ENCODE assay signal across 1 cellular context in the genomic region with DNA sequence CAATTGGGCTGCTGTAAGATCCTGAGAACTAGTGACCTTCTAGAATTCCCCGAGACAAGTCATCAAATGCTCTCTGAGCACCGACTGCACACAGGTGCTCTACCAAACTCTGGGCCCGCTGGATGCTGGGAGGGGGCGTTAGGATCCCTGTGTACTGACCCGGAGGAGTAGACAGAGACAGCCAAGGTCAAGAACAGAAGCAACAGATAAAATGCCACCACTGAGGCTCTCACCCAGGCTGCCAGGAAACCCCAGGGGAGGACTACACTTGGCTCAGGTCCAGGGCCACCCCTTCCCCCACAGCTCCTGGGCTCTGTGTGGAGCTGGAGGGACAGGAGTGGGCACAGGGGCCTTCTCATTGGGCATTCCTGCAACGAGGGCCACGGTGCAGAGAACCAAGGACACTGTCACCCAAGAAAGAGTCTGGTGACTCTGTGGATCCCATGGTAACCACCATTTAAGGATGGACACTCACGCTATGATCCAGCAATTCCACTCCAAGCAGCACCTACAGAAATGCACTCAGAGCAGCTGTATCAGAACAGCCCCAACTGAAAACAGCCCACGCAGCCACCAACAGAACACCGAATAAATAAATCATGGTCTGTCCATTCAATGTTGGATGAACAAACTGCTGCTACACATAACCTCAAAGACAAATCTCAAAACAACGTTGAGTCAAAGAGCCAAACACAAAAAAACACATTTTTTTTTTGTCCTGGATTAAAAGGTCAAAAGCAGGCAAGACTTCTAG.
TF ChIP-seq lines count a peak whose summit lies in the region.

No MANE protein-coding gene starts in this region.

TF ChIP-seq in GM12878, 131 proteins besides CTCF, POLR2A, EP300 and RAD21:
- TF ChIP-seq ESRRA (IDR thresholded peaks at IDR 0.05; ENCODE audit: low read length), result no peak; the same call in 1 of the 2 replicates
- 0 out of 2 replicates have a peak, but pooled peaks have one; percentile 12 for TF ChIP-seq EED (IDR thresholded peaks at IDR 0.05; ENCODE audit: low read depth)
- TF ChIP-seq, protein P1, sequence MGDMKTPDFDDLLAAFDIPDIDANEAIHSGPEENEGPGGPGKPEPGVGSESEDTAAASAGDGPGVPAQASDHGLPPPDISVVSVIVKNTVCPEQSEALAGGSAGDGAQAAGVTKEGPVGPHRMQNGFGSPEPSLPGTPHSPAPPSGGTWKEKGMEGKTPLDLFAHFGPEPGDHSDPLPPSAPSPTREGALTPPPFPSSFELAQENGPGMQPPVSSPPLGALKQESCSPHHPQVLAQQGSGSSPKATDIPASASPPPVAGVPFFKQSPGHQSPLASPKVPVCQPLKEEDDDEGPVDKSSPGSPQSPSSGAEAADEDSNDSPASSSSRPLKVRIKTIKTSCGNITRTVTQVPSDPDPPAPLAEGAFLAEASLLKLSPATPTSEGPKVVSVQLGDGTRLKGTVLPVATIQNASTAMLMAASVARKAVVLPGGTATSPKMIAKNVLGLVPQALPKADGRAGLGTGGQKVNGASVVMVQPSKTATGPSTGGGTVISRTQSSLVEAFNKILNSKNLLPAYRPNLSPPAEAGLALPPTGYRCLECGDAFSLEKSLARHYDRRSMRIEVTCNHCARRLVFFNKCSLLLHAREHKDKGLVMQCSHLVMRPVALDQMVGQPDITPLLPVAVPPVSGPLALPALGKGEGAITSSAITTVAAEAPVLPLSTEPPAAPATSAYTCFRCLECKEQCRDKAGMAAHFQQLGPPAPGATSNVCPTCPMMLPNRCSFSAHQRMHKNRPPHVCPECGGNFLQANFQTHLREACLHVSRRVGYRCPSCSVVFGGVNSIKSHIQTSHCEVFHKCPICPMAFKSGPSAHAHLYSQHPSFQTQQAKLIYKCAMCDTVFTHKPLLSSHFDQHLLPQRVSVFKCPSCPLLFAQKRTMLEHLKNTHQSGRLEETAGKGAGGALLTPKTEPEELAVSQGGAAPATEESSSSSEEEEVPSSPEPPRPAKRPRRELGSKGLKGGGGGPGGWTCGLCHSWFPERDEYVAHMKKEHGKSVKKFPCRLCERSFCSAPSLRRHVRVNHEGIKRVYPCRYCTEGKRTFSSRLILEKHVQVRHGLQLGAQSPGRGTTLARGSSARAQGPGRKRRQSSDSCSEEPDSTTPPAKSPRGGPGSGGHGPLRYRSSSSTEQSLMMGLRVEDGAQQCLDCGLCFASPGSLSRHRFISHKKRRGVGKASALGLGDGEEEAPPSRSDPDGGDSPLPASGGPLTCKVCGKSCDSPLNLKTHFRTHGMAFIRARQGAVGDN (IDR thresholded peaks at IDR 0.05), result peak; percentile 30; the same call in 1 of the 2 replicates
- TF ChIP-seq CHD4 (IDR thresholded peaks at IDR 0.05), result no peak
- TF ChIP-seq SMARCA5 (IDR thresholded peaks at IDR 0.05), result no peak; the same call in 1 of the 2 replicates
- no peak for TF ChIP-seq HCFC1 (IDR thresholded peaks at IDR 0.05; ENCODE audit: low read length)
- no peak for TF ChIP-seq GABPA (IDR thresholded peaks at IDR 0.05; ENCODE audit: low read depth)
- TF ChIP-seq MEF2B (IDR thresholded peaks at IDR 0.05; ENCODE audit: partially characterized antibody, poor library complexity, severe bottlenecking), result peak; percentile 78
- 0 out of 2 replicates have a peak, but pooled peaks have one; percentile 34 for TF ChIP-seq TCF12 (IDR thresholded peaks at IDR 0.05; ENCODE audit: low read depth, low read length)
- TF ChIP-seq, protein P2, sequence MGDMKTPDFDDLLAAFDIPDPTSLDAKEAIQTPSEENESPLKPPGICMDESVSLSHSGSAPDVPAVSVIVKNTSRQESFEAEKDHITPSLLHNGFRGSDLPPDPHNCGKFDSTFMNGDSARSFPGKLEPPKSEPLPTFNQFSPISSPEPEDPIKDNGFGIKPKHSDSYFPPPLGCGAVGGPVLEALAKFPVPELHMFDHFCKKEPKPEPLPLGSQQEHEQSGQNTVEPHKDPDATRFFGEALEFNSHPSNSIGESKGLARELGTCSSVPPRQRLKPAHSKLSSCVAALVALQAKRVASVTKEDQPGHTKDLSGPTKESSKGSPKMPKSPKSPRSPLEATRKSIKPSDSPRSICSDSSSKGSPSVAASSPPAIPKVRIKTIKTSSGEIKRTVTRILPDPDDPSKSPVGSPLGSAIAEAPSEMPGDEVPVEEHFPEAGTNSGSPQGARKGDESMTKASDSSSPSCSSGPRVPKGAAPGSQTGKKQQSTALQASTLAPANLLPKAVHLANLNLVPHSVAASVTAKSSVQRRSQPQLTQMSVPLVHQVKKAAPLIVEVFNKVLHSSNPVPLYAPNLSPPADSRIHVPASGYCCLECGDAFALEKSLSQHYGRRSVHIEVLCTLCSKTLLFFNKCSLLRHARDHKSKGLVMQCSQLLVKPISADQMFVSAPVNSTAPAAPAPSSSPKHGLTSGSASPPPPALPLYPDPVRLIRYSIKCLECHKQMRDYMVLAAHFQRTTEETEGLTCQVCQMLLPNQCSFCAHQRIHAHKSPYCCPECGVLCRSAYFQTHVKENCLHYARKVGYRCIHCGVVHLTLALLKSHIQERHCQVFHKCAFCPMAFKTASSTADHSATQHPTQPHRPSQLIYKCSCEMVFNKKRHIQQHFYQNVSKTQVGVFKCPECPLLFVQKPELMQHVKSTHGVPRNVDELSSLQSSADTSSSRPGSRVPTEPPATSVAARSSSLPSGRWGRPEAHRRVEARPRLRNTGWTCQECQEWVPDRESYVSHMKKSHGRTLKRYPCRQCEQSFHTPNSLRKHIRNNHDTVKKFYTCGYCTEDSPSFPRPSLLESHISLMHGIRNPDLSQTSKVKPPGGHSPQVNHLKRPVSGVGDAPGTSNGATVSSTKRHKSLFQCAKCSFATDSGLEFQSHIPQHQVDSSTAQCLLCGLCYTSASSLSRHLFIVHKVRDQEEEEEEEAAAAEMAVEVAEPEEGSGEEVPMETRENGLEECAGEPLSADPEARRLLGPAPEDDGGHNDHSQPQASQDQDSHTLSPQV (IDR thresholded peaks at IDR 0.05), result peak; percentile 25; the same call in 1 of the 2 replicates
- peak; percentile 60 for TF ChIP-seq SMAD1 (IDR thresholded peaks at IDR 0.05; ENCODE audit: low read depth, partially characterized antibody)
- TF ChIP-seq IRF4 (IDR thresholded peaks at IDR 0.05; ENCODE audit: low read depth, low read length), result 0 out of 2 replicates have a peak, but pooled peaks have one; percentile 5
- TF ChIP-seq STAT1 (conservative IDR thresholded peaks at IDR 0.05), result 0 out of 2 replicates have a peak, but pooled peaks have one; percentile 15
- no peak for TF ChIP-seq ZNF217 (IDR thresholded peaks at IDR 0.05)
- TF ChIP-seq PAX5 (IDR thresholded peaks at IDR 0.05; ENCODE audit: borderline replicate concordance, low read depth, low read length), result 0 out of 2 replicates have a peak, but pooled peaks have one; percentile 24
- TF ChIP-seq ASH2L (IDR thresholded peaks at IDR 0.05; ENCODE audit: borderline replicate concordance, low read depth), result 0 out of 2 replicates have a peak, but pooled peaks have one; percentile 12
- TF ChIP-seq MYC (IDR thresholded peaks at IDR 0.05; ENCODE audit: insufficient read depth, insufficient read length, insufficient replicate concordance, low read length, severe bottlenecking), result peak; percentile 16
- no peak for TF ChIP-seq CREB1 (IDR thresholded peaks at IDR 0.05; ENCODE audit: low read depth)
- TF ChIP-seq, protein P3, sequence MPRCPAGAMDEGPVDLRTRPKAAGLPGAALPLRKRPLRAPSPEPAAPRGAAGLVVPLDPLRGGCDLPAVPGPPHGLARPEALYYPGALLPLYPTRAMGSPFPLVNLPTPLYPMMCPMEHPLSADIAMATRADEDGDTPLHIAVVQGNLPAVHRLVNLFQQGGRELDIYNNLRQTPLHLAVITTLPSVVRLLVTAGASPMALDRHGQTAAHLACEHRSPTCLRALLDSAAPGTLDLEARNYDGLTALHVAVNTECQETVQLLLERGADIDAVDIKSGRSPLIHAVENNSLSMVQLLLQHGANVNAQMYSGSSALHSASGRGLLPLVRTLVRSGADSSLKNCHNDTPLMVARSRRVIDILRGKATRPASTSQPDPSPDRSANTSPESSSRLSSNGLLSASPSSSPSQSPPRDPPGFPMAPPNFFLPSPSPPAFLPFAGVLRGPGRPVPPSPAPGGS (IDR thresholded peaks at IDR 0.05; ENCODE audit: borderline replicate concordance, insufficient read depth, low read depth, low read length, poor library complexity, severe bottlenecking), result peak; percentile 9
- TF ChIP-seq ZNF24 (IDR thresholded peaks at IDR 0.05), result no peak
- no peak for TF ChIP-seq ZBED1 (IDR thresholded peaks at IDR 0.05; ENCODE audit: borderline replicate concordance)
- TF ChIP-seq JUND (IDR thresholded peaks at IDR 0.05; ENCODE audit: low read depth, low read length), result no peak
- 0 out of 2 replicates have a peak, but pooled peaks have one; percentile 10 for TF ChIP-seq NBN (IDR thresholded peaks at IDR 0.05)
- TF ChIP-seq SP1 (IDR thresholded peaks at IDR 0.05; ENCODE audit: low read depth, low read length), result peak; percentile 2
- no peak for TF ChIP-seq FOS (IDR thresholded peaks at IDR 0.05; ENCODE audit: borderline replicate concordance, extremely low read depth, insufficient read length)
- TF ChIP-seq, protein P4, sequence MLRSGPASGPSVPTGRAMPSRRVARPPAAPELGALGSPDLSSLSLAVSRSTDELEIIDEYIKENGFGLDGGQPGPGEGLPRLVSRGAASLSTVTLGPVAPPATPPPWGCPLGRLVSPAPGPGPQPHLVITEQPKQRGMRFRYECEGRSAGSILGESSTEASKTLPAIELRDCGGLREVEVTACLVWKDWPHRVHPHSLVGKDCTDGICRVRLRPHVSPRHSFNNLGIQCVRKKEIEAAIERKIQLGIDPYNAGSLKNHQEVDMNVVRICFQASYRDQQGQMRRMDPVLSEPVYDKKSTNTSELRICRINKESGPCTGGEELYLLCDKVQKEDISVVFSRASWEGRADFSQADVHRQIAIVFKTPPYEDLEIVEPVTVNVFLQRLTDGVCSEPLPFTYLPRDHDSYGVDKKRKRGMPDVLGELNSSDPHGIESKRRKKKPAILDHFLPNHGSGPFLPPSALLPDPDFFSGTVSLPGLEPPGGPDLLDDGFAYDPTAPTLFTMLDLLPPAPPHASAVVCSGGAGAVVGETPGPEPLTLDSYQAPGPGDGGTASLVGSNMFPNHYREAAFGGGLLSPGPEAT (IDR thresholded peaks at IDR 0.05; ENCODE audit: low read depth), result peak; percentile 6; the same call in 1 of the 2 replicates
- TF ChIP-seq TCF3 (IDR thresholded peaks at IDR 0.05; ENCODE audit: borderline replicate concordance, insufficient read depth, low read depth, low read length), result 0 out of 2 replicates have a peak, but pooled peaks have one; percentile 20
- TF ChIP-seq GATAD2B (conservative IDR thresholded peaks at IDR 0.05; ENCODE audit: low read depth), result peak; percentile 11; the same call in 1 of the 2 replicates
- 0 out of 2 replicates have a peak, but pooled peaks have one; percentile 3 for TF ChIP-seq NR2F1 (conservative IDR thresholded peaks at IDR 0.05)
- TF ChIP-seq, protein P5, sequence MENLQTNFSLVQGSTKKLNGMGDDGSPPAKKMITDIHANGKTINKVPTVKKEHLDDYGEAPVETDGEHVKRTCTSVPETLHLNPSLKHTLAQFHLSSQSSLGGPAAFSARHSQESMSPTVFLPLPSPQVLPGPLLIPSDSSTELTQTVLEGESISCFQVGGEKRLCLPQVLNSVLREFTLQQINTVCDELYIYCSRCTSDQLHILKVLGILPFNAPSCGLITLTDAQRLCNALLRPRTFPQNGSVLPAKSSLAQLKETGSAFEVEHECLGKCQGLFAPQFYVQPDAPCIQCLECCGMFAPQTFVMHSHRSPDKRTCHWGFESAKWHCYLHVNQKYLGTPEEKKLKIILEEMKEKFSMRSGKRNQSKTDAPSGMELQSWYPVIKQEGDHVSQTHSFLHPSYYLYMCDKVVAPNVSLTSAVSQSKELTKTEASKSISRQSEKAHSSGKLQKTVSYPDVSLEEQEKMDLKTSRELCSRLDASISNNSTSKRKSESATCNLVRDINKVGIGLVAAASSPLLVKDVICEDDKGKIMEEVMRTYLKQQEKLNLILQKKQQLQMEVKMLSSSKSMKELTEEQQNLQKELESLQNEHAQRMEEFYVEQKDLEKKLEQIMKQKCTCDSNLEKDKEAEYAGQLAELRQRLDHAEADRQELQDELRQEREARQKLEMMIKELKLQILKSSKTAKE (IDR thresholded peaks at IDR 0.05; ENCODE audit: low read depth, poor library complexity, severe bottlenecking), result no peak
